ENCODE assay signal across 9 cellular contexts in the genomic region with DNA sequence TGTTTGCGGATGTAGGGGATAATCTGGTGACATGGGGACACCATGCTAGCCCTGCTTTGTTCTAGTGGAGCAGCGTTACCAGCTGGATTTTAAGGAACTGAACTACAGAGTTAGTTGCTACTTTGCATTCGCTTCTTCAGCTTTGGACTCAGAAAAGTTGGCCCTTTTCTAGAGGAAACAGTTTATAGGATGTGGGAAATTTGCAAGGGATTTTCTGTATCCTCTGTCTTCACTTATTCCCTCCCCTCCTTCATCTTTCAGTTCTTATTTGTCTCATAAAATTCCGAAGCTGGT. TPM values are rescaled to one million over a fixed set of nuclear protein-coding genes. Genes with fewer than 3 reads are reported as not detected.
A peak's percentile ranks its signal among the peaks of the same experiment; 100 is the strongest.
DNase-seq lines count a peak whose midpoint lies in the region; ATAC-seq and TF ChIP-seq lines count a peak whose summit lies in the region.
"Had no signal": no experiment of that assay in that cellular context is flagged by ENCODE, and none has a peak within 500 bp of the region (broad histone marks: within the 10 kb centered on the region; RNA-seq: fewer than 3 reads in every experiment).

No MANE protein-coding gene starts in this region.

- H3K27me3 Mint-ChIP-seq in stimulated activated naive CD8-positive, alpha-beta T cell treated with anti-CD3 and anti-CD28 coated beads, Interleukin-15, Interleukin-2, amounts not matched to agents 100 ng/mL and 50 ng/mL, for 24 hours, result no peaks in the 10 kb centered on the region

- intact Hi-C loops in ascending aorta (cut with DNase I), result loop anchor here (2.0 to 10.0 kb wide), 4 partner anchors 41 to 257 kb away; partner anchors contain the start of genes ATP13A1, BORCS8, RFXANK and ZNF101

- DNase-seq in stimulated activated naive CD8-positive, alpha-beta T cell treated with anti-CD3 and anti-CD28 coated beads, Interleukin-15, Interleukin-2, amounts not matched to agents 100 U/mL and 50 U/mL, for 24 hours, result no peak
- DNase-seq in ascending aorta (ENCODE audit: low spot score in 2 of 2), result no peak
- DNase-seq in DMS53 (lab: John Stamatoyannopoulos, UW), result no peak
- no peak for DNase-seq in DMS79 treated with DMSO at 0.1 percent for 48 hours (lab: John Stamatoyannopoulos, UW)
- DNase-seq in NCI-H1436 (lab: John Stamatoyannopoulos, UW), result no peak
- no peak for DNase-seq in nucleus accumbens (lab: John Stamatoyannopoulos, UW)
- DNase-seq: DMS79 had no signal

- H3K4me3 ChIP-seq in ascending aorta, result peak overlapping the region; percentile 91 to 99
- peak overlapping the region in 1 of 2 donors; percentile 83 for H3K4me3 ChIP-seq in mucosa of rectum (ENCODE audit: low read length in 2 of 2)

- peaks cover 82% of the 10 kb centered on the region for H3K4me1 Mint-ChIP-seq in stimulated activated naive CD8-positive, alpha-beta T cell treated with anti-CD3 and anti-CD28 coated beads, Interleukin-15, Interleukin-2, amounts not matched to agents 100 ng/mL and 50 ng/mL, for 24 hours (ENCODE audit: low read depth)

- H3K27ac Mint-ChIP-seq in stimulated activated naive CD8-positive, alpha-beta T cell treated with anti-CD3 and anti-CD28 coated beads, Interleukin-15, Interleukin-2, amounts not matched to agents 100 ng/mL and 50 ng/mL, for 24 hours, result peak overlapping the region; percentile 36

- peak overlapping the region; percentile 98 for H3K4me3 Mint-ChIP-seq in stimulated activated naive CD8-positive, alpha-beta T cell treated with anti-CD3 and anti-CD28 coated beads, Interleukin-15, Interleukin-2, amounts not matched to agents 100 ng/mL and 50 ng/mL, for 24 hours

- ATAC-seq in stimulated activated naive CD8-positive, alpha-beta T cell treated with anti-CD3 and anti-CD28 coated beads, Interleukin-15, Interleukin-2, amounts not matched to agents 100 U/mL and 50 U/mL, for 24 hours, result no peak

- no peaks in the 10 kb centered on the region for H3K9me3 ChIP-seq in ascending aorta
- H3K9me3 ChIP-seq in mucosa of rectum (ENCODE audit: control insufficient read depth in 2 of 2, low read length in 2 of 2), result no peaks in the 10 kb centered on the region

- H3K9me3 Mint-ChIP-seq in stimulated activated naive CD8-positive, alpha-beta T cell treated with anti-CD3 and anti-CD28 coated beads, Interleukin-15, Interleukin-2, amounts not matched to agents 100 ng/mL and 50 ng/mL, for 24 hours, result no peaks in the 10 kb centered on the region

- H3K27ac ChIP-seq in ascending aorta, result peak overlapping the region; percentile 2 to 44
- peak overlapping the region in 1 of 2 donors; percentile 91 for H3K27ac ChIP-seq in mucosa of rectum (ENCODE audit: low read depth in 2 of 2, low read length in 2 of 2)

- H3K27me3 ChIP-seq in ascending aorta, result no peaks in the 10 kb centered on the region
- no peaks in the 10 kb centered on the region for H3K27me3 ChIP-seq in mucosa of rectum (ENCODE audit: control insufficient read depth in 2 of 2, insufficient read depth in 2 of 2, low read length in 2 of 2)

- H3K9ac ChIP-seq in mucosa of rectum (ENCODE audit: low read depth in 1 of 2, low read length in 2 of 2), result peak overlapping the region; percentile 44 to 81

- H3K36me3 Mint-ChIP-seq in stimulated activated naive CD8-positive, alpha-beta T cell treated with anti-CD3 and anti-CD28 coated beads, Interleukin-15, Interleukin-2, amounts not matched to agents 100 ng/mL and 50 ng/mL, for 24 hours (ENCODE audit: low read depth), result peaks cover 19% of the 10 kb centered on the region

- peaks cover 0 to 5% of the 10 kb centered on the region in 2 donors for H3K36me3 ChIP-seq in ascending aorta
- peaks cover 0 to 3% of the 10 kb centered on the region in 2 donors for H3K36me3 ChIP-seq in mucosa of rectum (ENCODE audit: control insufficient read depth in 2 of 2, insufficient read depth in 2 of 2, low read length in 2 of 2)

- H3K4me1 ChIP-seq in ascending aorta (peaks cover 3 to 25% of the 10 kb centered on the region in 2 donors), mucosa of rectum (ENCODE audit: control insufficient read depth in 2 of 2, insufficient read depth in 2 of 2, low read length in 2 of 2) (peaks cover 22% of the 10 kb centered on the region in 2 donors)

- no peak for TF ChIP-seq CTCF in ascending aorta (IDR thresholded peaks at IDR 0.05)

RNA-seq across cellular contexts. Expression of gene GATAD2A, which starts 2.1 kb away (rescaled TPM):
- 63.3 TPM for total RNA-seq in ascending aorta
